8 cellular contexts compared by ENCODE assay signal in genomic region chr5:35089688-35090314, GRCh38. TPM values are rescaled to one million over a fixed set of nuclear protein-coding genes. Genes with fewer than 3 reads are reported as not detected.
DNase-seq lines count a peak whose midpoint lies in the region; ATAC-seq, FAIRE-seq and TF ChIP-seq lines count a peak whose summit lies in the region.

No MANE protein-coding gene starts in this region.

- H3K27me3 ChIP-seq in Peyer's patch: no peaks in the 10 kb centered on the region
- H3K27me3 ChIP-seq in foreskin keratinocyte: no peaks in the 10 kb centered on the region

- peak; percentile 67 for ATAC-seq in foreskin keratinocyte
- ATAC-seq in HG03095 (IDR thresholded peaks at IDR 0.05; ENCODE audit: unreplicated experiment): no peak

- H3K9me3 ChIP-seq in Peyer's patch: no peaks in the 10 kb centered on the region

- H3K4me1 Mint-ChIP-seq in progenitor cell of endocrine pancreas (ENCODE audit: low read depth): no peaks in the 10 kb centered on the region

- H3K9me3 Mint-ChIP-seq in progenitor cell of endocrine pancreas (ENCODE audit: low read depth): no peaks in the 10 kb centered on the region

- TF ChIP-seq POLR2A in Peyer's patch (IDR thresholded peaks at IDR 0.05): no peak

- FAIRE-seq in HTR-8/SVneo (lab: Jason Lieb, UNC): peak; percentile 85

- H3K27ac Mint-ChIP-seq in progenitor cell of endocrine pancreas: no peak overlapping the region

- TF ChIP-seq CTCF in Peyer's patch (IDR thresholded peaks at IDR 0.05): peak; percentile 3 to 87 (median 71)
- peak; percentile 86 for TF ChIP-seq CTCF in foreskin keratinocyte (conservative IDR thresholded peaks at IDR 0.05)
- TF ChIP-seq CTCF in progenitor cell of endocrine pancreas (IDR thresholded peaks at IDR 0.05; ENCODE audit: unreplicated experiment): peak; percentile 75

- H3K4me1 ChIP-seq in Peyer's patch: no peaks in the 10 kb centered on the region
- H3K4me1 ChIP-seq in foreskin keratinocyte: no peaks in the 10 kb centered on the region

- H3K36me3 Mint-ChIP-seq in progenitor cell of endocrine pancreas (ENCODE audit: insufficient read depth): no peaks in the 10 kb centered on the region

- DNase-seq in activated CD4-positive, alpha-beta T cell treated with anti-CD3 and anti-CD28 coated beads for 24 hours (ENCODE audit: low read depth in 2 of 2): peak; percentile 31 to 42
- no peak for DNase-seq in activated CD4-positive, alpha-beta T cell treated with anti-CD3 and anti-CD28 coated beads for 1 hour
- DNase-seq in HTR-8/SVneo (ENCODE audit: insufficient read length, low spot score): peak; percentile 79
- DNase-seq in Peyer's patch: peak in 2 of 3 donors; percentile 43 to 82
- DNase-seq in activated T-helper 1 cell treated with anti-CD3 and anti-CD28 coated beads, Interleukin-2, amount 50 U/mL, for 16 hours (ENCODE audit: low read depth in 1 of 2, low spot score in 1 of 2): peak; percentile 6 to 8
- DNase-seq in foreskin keratinocyte: peak; percentile 9 to 54
- peak; percentile 34 for DNase-seq in progenitor cell of endocrine pancreas (ENCODE audit: low spot score, unreplicated experiment)

- H3K4me3 ChIP-seq in Peyer's patch: no peak overlapping the region

- H3K27ac ChIP-seq in Peyer's patch: no peak overlapping the region
- H3K27ac ChIP-seq in foreskin keratinocyte: no peak overlapping the region

- no peak overlapping the region for H3K4me3 Mint-ChIP-seq in progenitor cell of endocrine pancreas (ENCODE audit: low read depth)

- H3K27me3 Mint-ChIP-seq in progenitor cell of endocrine pancreas: no peaks in the 10 kb centered on the region

- no peaks in the 10 kb centered on the region for H3K36me3 ChIP-seq in Peyer's patch

RNA-seq across cellular contexts. Expression of gene AGXT2, which starts 42.1 kb away (rescaled TPM):
- total RNA-seq in Peyer's patch (10 to 100 TPM in 1 of 4 donors, 1 to 10 TPM in 2, not detected in 1; 4.8 to 11.2 (median 5.5) TPM), foreskin keratinocyte (not detected in 2 replicates), progenitor cell of endocrine pancreas (not detected in 2 replicates)
- not detected in 2 replicates for polyA plus RNA-seq in foreskin keratinocyte
